ENCODE assay signal across 26 cellular contexts in genomic region chr11:71112454-71112853, GRCh38.
A peak's percentile ranks its signal among the peaks of the same experiment; 100 is the strongest.
DNase-seq lines count a peak whose midpoint lies in the region; ATAC-seq and TF ChIP-seq lines count a peak whose summit lies in the region.
"Had no signal": no experiment of that assay in that cellular context is flagged by ENCODE, and none has a peak within 500 bp of the region (broad histone marks: within the 10 kb centered on the region; RNA-seq: fewer than 3 reads in every experiment).

No MANE protein-coding gene starts in this region.

- H2AK5ac ChIP-seq in neuronal stem cell (ENCODE audit: low read depth, low read length), result peak overlapping the region; percentile 88

- H3K4ac ChIP-seq in neuronal stem cell (ENCODE audit: low read length), result no peak overlapping the region

- H2BK5ac ChIP-seq in neuronal stem cell (ENCODE audit: low read length), result peak overlapping the region; percentile 57

- H3K27me3 ChIP-seq in HUES6 (ENCODE audit: control insufficient read depth, insufficient read depth, low read length) (peaks cover 19% of the 10 kb centered on the region; the same call in 1 of the 2 replicates), neuronal stem cell (ENCODE audit: control insufficient read depth in 3 of 3, insufficient read depth in 3 of 3, low read depth in 1 of 3, low read length in 3 of 3) (peaks cover 0 to 49% (median 0%) of the 10 kb centered on the region in 3 experiments)
- H3K27me3 ChIP-seq: ovary, right lobe of liver had no signal

- no peaks in the 10 kb centered on the region for H3K4me1 Mint-ChIP-seq in T-helper 17 cell
- H3K4me1 Mint-ChIP-seq in chondrocyte (ENCODE audit: low read depth), result no peaks in the 10 kb centered on the region

- peak overlapping the region; percentile 78 for H3K18ac ChIP-seq in neuronal stem cell (ENCODE audit: low read length)

- H3K4me3 ChIP-seq in HUES6 (ENCODE audit: low read depth, low read length), result no peak overlapping the region
- H3K4me3 ChIP-seq in neuronal stem cell (ENCODE audit: low read length in 2 of 2), result no peak overlapping the region
- H3K4me3 ChIP-seq: breast epithelium, gastrocnemius medialis, lower lobe of right lung, ovary, right lobe of liver, thoracic aorta had no signal

- H3K4me3 Mint-ChIP-seq in T-helper 17 cell (no peak overlapping the region), chondrocyte (ENCODE audit: unreplicated experiment) (no peak overlapping the region)
- H3K4me3 Mint-ChIP-seq: activated naive CD4-positive, alpha-beta T cell treated with anti-CD3 and anti-CD28 coated beads for 36 hours; activated T-cell treated with anti-CD3 and anti-CD28 coated beads, Interleukin-2, amount 50 U/mL, for 72 hours; CD14-positive monocyte; dendritic cell treated with granulocyte-macrophage colony-stimulating factor and Interleukin-4, amounts not matched to agents 40 ng/mL and 50 ng/mL, for 4 days; natural killer cell treated with Interleukin-12 subunit alpha and Interleukin-12 subunit beta and Interleukin-15 and Interleukin-18, amount 100 ng/mL, for 72 hours had no signal

- H3K36me3 Mint-ChIP-seq in T-helper 17 cell (ENCODE audit: low read depth) (no peaks in the 10 kb centered on the region), chondrocyte (ENCODE audit: low read depth) (no peaks in the 10 kb centered on the region)
- H3K36me3 Mint-ChIP-seq: CD14-positive monocyte; natural killer cell treated with Interleukin-12 subunit alpha and Interleukin-12 subunit beta and Interleukin-15 and Interleukin-18, amount 100 ng/mL, for 72 hours had no signal

- H2BK12ac ChIP-seq in neuronal stem cell (ENCODE audit: low read length), result no peak overlapping the region

- no peak overlapping the region for H2AFZ ChIP-seq in neuronal stem cell (ENCODE audit: low read length)

- H3K9me3 Mint-ChIP-seq in chondrocyte (ENCODE audit: low read depth), result no peaks in the 10 kb centered on the region
- H3K9me3 Mint-ChIP-seq: activated naive CD4-positive, alpha-beta T cell treated with anti-CD3 and anti-CD28 coated beads for 36 hours; CD14-positive monocyte; dendritic cell treated with granulocyte-macrophage colony-stimulating factor and Interleukin-4, amounts not matched to agents 40 ng/mL and 50 ng/mL, for 4 days; natural killer cell treated with Interleukin-12 subunit alpha and Interleukin-12 subunit beta and Interleukin-15 and Interleukin-18, amount 100 ng/mL, for 72 hours had no signal

- WGBS in neuronal stem cell (ENCODE audit: extremely low coverage in 2 of 2, insufficient read length in 2 of 2, insufficient replicate concordance in 1 of 2), 2 donors, result no CpG with 5 or more reads among the region's 9 CpGs

- H4K8ac ChIP-seq in neuronal stem cell (ENCODE audit: low read depth, low read length), result no peak overlapping the region

- H2BK15ac ChIP-seq in neuronal stem cell (ENCODE audit: low read length), result peak overlapping the region; percentile 96

- H3K27ac ChIP-seq in HUES6 (ENCODE audit: low read depth, low read length) (no peak overlapping the region), neuronal stem cell (replicated peaks; ENCODE audit: low read length) (no peak overlapping the region)
- H3K27ac ChIP-seq: breast epithelium, gastrocnemius medialis, lower lobe of right lung, ovary, right lobe of liver, thoracic aorta had no signal

- H3K27ac Mint-ChIP-seq in T-helper 17 cell (peak overlapping the region; percentile 61), chondrocyte (ENCODE audit: unreplicated experiment) (no peak overlapping the region)
- H3K27ac Mint-ChIP-seq: activated naive CD4-positive, alpha-beta T cell treated with anti-CD3 and anti-CD28 coated beads for 36 hours; activated T-cell treated with anti-CD3 and anti-CD28 coated beads, Interleukin-2, amount 50 U/mL, for 72 hours; CD14-positive monocyte; dendritic cell treated with granulocyte-macrophage colony-stimulating factor and Interleukin-4, amounts not matched to agents 40 ng/mL and 50 ng/mL, for 4 days; natural killer cell treated with Interleukin-12 subunit alpha and Interleukin-12 subunit beta and Interleukin-15 and Interleukin-18, amount 100 ng/mL, for 72 hours had no signal

- H3K4me1 ChIP-seq in HUES6 (ENCODE audit: control insufficient read depth, insufficient read depth, low read length) (peaks cover 15% of the 10 kb centered on the region), neuronal stem cell (ENCODE audit: control insufficient read depth in 2 of 2, insufficient read depth in 1 of 2, low read depth in 1 of 2, low read length in 2 of 2) (peaks cover 0 to 9% of the 10 kb centered on the region in 2 donors)
- H3K4me1 ChIP-seq: breast epithelium, gastrocnemius medialis, lower lobe of right lung had no signal

- H3K27me3 Mint-ChIP-seq in T-helper 17 cell (peaks cover 75% of the 10 kb centered on the region), chondrocyte (ENCODE audit: low read depth) (peaks cover 67% of the 10 kb centered on the region)

- H3K79me1 ChIP-seq in neuronal stem cell (ENCODE audit: low read depth, low read length), result no peaks in the 10 kb centered on the region

- no peak overlapping the region for H4K91ac ChIP-seq in neuronal stem cell (ENCODE audit: low read depth, low read length, poor library complexity)

- H3K36me3 ChIP-seq in HUES6 (ENCODE audit: control insufficient read depth, insufficient read depth, low read length), result peaks cover 8% of the 10 kb centered on the region; the same call in 1 of the 2 replicates
- no peaks in the 10 kb centered on the region for H3K36me3 ChIP-seq in neuronal stem cell (replicated peaks in 1 of 2; ENCODE audit: control insufficient read depth in 2 of 2, insufficient read depth in 2 of 2, low read length in 2 of 2)
- H3K36me3 ChIP-seq: breast epithelium, gastrocnemius medialis, ovary, thoracic aorta had no signal

- DNase-seq in DMS79 (lab: John Stamatoyannopoulos, UW), result peak; percentile 58
- no peak for DNase-seq in T-helper 17 cell
- no peak for DNase-seq in neuronal stem cell (ENCODE audit: low spot score)
- no peak for DNase-seq in SKM-1 treated with dmso at 0.1 percent for 144 hours (lab: John Stamatoyannopoulos, UW; ENCODE audit: unreplicated experiment)
- DNase-seq in COLO829 (ENCODE audit: low spot score), result no peak
- DNase-seq in chondrocyte (ENCODE audit: low spot score), result no peak
- DNase-seq: activated CD4-positive, alpha-beta T cell treated with anti-CD3 and anti-CD28 coated beads for 4 hours; activated naive CD4-positive, alpha-beta T cell treated with anti-CD3 and anti-CD28 coated beads for 36 hours; activated T-cell treated with anti-CD3 and anti-CD28 coated beads, Interleukin-2, amount 50 U/mL, for 72 hours; amygdala; gastrocnemius medialis; lower lobe of right lung; NCI-H1930; NCI-H524 treated with DMSO at 0.1 percent for 48 hours; ovary; stimulated activated naive CD8-positive, alpha-beta T cell treated with anti-CD3 and anti-CD28 coated beads, Interleukin-15, Interleukin-2, amounts not matched to agents 100 U/mL and 50 U/mL, for 24 hours; T-helper 1 cell had no signal

- no peak overlapping the region for H2BK120ac ChIP-seq in neuronal stem cell (ENCODE audit: low read depth, low read length)

- no peak overlapping the region for H3K23ac ChIP-seq in neuronal stem cell (ENCODE audit: low read depth, low read length, poor library complexity)

- no peak overlapping the region for H3K4me2 ChIP-seq in neuronal stem cell (ENCODE audit: insufficient read depth, low read length, poor library complexity, severe bottlenecking)

- H3K9me3 ChIP-seq in HUES6 (ENCODE audit: control insufficient read depth, insufficient read depth, low read depth, low read length), result no peaks in the 10 kb centered on the region
- no peaks in the 10 kb centered on the region for H3K9me3 ChIP-seq in T-helper 17 cell (ENCODE audit: control insufficient read depth, low read length, poor library complexity, severe bottlenecking)
- no peaks in the 10 kb centered on the region for H3K9me3 ChIP-seq in neuronal stem cell (replicated peaks in 1 of 2; ENCODE audit: control insufficient read depth in 2 of 2, insufficient read depth in 1 of 2, low read depth in 1 of 2, low read length in 2 of 2)
- H3K9me3 ChIP-seq: breast epithelium, gastrocnemius medialis, lower lobe of right lung, ovary, right lobe of liver, thoracic aorta had no signal

- H3K14ac ChIP-seq in neuronal stem cell (ENCODE audit: low read length), result no peak overlapping the region

- no peak for TF ChIP-seq CTCF in chondrocyte (IDR thresholded peaks at IDR 0.05)

- H3K9ac ChIP-seq in HUES6 (ENCODE audit: low read length) (peak overlapping the region; percentile 5), neuronal stem cell (ENCODE audit: low read depth, low read length, poor library complexity) (no peak overlapping the region)

- ATAC-seq in T-helper 17 cell, result no peak
- ATAC-seq in HG02884 (IDR thresholded peaks at IDR 0.05; ENCODE audit: unreplicated experiment), result no peak
- ATAC-seq: activated T-cell treated with anti-CD3 and anti-CD28 coated beads, Interleukin-2, amount 50 U/mL, for 72 hours; gastrocnemius medialis; natural killer cell treated with Interleukin-12 subunit alpha and Interleukin-12 subunit beta and Interleukin-15 and Interleukin-18, amount 100 ng/mL, for 72 hours; Panc1; stimulated activated naive CD8-positive, alpha-beta T cell treated with anti-CD3 and anti-CD28 coated beads, Interleukin-15, Interleukin-2, amounts not matched to agents 100 U/mL and 50 U/mL, for 24 hours had no signal
